Comparison of ENCODE assay signal across 1 cellular context in genomic region chr22:38734203-38735100, GRCh38.
TF ChIP-seq lines count a peak whose summit lies in the region.

No MANE protein-coding gene starts in this region.

TF ChIP-seq in H1, 55 proteins besides CTCF, POLR2A, EP300 and RAD21:
- TF ChIP-seq ATF2 (IDR thresholded peaks at IDR 0.05; ENCODE audit: low read length) (no peak), JUND (IDR thresholded peaks at IDR 0.05; ENCODE audit: low read length) (no peak), EGR1 (IDR thresholded peaks at IDR 0.05; ENCODE audit: borderline replicate concordance, low read depth, low read length) (no peak), PHF8 (conservative IDR thresholded peaks at IDR 0.05; ENCODE audit: low read depth, low read length) (no peak), KDM1A (IDR thresholded peaks at IDR 0.05; ENCODE audit: borderline replicate concordance, low read length) (no peak), SP2 (IDR thresholded peaks at IDR 0.05; ENCODE audit: low read length) (no peak), POLR2AphosphoS5 (IDR thresholded peaks at IDR 0.05; ENCODE audit: low read depth, low read length) (no peak), RFX5 (IDR thresholded peaks at IDR 0.05; ENCODE audit: borderline replicate concordance, low read depth, low read length) (no peak), CBX5 (IDR thresholded peaks at IDR 0.05; ENCODE audit: low read depth, low read length) (no peak), CEBPB (IDR thresholded peaks at IDR 0.05; ENCODE audit: low read depth, low read length) (no peak), SP4 (IDR thresholded peaks at IDR 0.05; ENCODE audit: low read length) (no peak), POU5F1 (IDR thresholded peaks at IDR 0.05; ENCODE audit: low read depth, low read length) (no peak), GTF2F1 (IDR thresholded peaks at IDR 0.05; ENCODE audit: borderline replicate concordance, low read depth, low read length) (no peak), KDM5A (IDR thresholded peaks at IDR 0.05; ENCODE audit: low read length) (no peak), SRF (IDR thresholded peaks at IDR 0.05; ENCODE audit: low read depth, low read length) (no peak)
- TF ChIP-seq, protein P1, sequence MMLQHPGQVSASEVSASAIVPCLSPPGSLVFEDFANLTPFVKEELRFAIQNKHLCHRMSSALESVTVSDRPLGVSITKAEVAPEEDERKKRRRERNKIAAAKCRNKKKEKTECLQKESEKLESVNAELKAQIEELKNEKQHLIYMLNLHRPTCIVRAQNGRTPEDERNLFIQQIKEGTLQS (IDR thresholded peaks at IDR 0.05; ENCODE audit: insufficient read depth, low read depth, low read length): no peak
- TF ChIP-seq, protein P2, sequence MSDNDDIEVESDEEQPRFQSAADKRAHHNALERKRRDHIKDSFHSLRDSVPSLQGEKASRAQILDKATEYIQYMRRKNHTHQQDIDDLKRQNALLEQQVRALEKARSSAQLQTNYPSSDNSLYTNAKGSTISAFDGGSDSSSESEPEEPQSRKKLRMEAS (IDR thresholded peaks at IDR 0.05): no peak
